2 cellular contexts compared by ENCODE assay signal in the genomic region with DNA sequence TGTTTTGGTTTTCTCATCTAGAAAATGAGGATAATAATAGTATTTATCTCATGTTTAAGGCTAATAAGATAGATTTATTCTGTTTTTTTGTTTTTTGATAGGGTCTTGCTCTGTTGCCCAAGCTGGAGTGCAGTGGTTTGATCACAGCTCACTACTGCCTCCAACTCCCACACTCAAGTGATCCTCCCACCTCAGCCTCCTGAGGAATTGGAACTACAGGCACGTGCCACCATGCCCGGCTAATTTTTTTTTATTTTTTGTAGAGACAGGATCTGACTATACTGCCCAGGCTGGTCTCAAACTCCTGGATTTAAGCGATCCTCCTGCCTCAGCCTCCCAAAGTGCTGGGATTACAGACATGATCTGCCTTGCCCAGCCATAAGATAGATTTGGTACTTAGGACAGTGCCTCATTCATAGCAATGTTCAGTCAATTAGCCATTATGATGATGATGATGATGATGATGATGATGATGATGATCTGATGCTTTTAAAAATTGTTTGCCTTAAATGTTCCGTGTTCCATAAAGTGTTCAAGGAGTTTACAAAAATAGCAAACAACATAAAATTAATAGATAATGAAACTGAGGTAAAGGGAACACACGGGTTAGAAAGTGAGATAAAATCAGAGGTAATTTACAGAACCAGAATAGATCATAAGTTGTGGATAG.
TF ChIP-seq lines count a peak whose summit lies in the region.

No MANE protein-coding gene starts in this region.

TF ChIP-seq in HepG2, 621 proteins besides CTCF, POLR2A, EP300 and RAD21:
- TF ChIP-seq, protein P1, sequence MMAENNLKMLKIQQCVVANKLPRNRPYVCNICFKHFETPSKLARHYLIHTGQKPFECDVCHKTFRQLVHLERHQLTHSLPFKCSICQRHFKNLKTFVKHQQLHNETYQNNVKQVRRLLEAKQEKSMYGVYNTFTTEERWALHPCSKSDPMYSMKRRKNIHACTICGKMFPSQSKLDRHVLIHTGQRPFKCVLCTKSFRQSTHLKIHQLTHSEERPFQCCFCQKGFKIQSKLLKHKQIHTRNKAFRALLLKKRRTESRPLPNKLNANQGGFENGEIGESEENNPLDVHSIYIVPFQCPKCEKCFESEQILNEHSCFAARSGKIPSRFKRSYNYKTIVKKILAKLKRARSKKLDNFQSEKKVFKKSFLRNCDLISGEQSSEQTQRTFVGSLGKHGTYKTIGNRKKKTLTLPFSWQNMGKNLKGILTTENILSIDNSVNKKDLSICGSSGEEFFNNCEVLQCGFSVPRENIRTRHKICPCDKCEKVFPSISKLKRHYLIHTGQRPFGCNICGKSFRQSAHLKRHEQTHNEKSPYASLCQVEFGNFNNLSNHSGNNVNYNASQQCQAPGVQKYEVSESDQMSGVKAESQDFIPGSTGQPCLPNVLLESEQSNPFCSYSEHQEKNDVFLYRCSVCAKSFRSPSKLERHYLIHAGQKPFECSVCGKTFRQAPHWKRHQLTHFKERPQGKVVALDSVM (CRISPR knock-in tag; IDR thresholded peaks at IDR 0.05), result no peak
- no peak for TF ChIP-seq ZNF17 (CRISPR knock-in tag; IDR thresholded peaks at IDR 0.05)
- TF ChIP-seq, protein P2, sequence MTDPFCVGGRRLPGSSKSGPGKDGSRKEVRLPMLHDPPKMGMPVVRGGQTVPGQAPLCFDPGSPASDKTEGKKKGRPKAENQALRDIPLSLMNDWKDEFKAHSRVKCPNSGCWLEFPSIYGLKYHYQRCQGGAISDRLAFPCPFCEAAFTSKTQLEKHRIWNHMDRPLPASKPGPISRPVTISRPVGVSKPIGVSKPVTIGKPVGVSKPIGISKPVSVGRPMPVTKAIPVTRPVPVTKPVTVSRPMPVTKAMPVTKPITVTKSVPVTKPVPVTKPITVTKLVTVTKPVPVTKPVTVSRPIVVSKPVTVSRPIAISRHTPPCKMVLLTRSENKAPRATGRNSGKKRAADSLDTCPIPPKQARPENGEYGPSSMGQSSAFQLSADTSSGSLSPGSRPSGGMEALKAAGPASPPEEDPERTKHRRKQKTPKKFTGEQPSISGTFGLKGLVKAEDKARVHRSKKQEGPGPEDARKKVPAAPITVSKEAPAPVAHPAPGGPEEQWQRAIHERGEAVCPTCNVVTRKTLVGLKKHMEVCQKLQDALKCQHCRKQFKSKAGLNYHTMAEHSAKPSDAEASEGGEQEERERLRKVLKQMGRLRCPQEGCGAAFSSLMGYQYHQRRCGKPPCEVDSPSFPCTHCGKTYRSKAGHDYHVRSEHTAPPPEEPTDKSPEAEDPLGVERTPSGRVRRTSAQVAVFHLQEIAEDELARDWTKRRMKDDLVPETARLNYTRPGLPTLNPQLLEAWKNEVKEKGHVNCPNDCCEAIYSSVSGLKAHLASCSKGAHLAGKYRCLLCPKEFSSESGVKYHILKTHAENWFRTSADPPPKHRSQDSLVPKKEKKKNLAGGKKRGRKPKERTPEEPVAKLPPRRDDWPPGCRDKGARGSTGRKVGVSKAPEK (CRISPR knock-in tag; IDR thresholded peaks at IDR 0.05; ENCODE audit: borderline replicate concordance), result no peak
- TF ChIP-seq ZNF619 (CRISPR knock-in tag; IDR thresholded peaks at IDR 0.05), result no peak
- peak; percentile 75 for TF ChIP-seq CREB1 (IDR thresholded peaks at IDR 0.05)
- TF ChIP-seq CREB1 (CRISPR knock-in tag; IDR thresholded peaks at IDR 0.05), result no peak

TF ChIP-seq in K562, 482 proteins besides CTCF, POLR2A, EP300 and RAD21:
- TF ChIP-seq ELF1 (tag; IDR thresholded peaks at IDR 0.05) (no peak), ZNF121 (CRISPR knock-in tag; conservative IDR thresholded peaks at IDR 0.05) (peak; percentile 68; the same call in 1 of the 2 replicates)
